16 cellular contexts compared by ENCODE assay signal in genomic region chr19:30001794-30002193, GRCh38. TPM values are rescaled to one million over a fixed set of nuclear protein-coding genes. Genes with fewer than 3 reads are reported as not detected.
DNase-seq lines count a peak whose midpoint lies in the region; ATAC-seq, FAIRE-seq and TF ChIP-seq lines count a peak whose summit lies in the region.
"Had no signal": no experiment of that assay in that cellular context is flagged by ENCODE, and none has a peak within 500 bp of the region (broad histone marks: within the 10 kb centered on the region; RNA-seq: fewer than 3 reads in every experiment).

No MANE protein-coding gene starts in this region.

- no peak overlapping the region for H2BK20ac ChIP-seq in H9 (ENCODE audit: low read depth, low read length, poor library complexity, severe bottlenecking)

- peaks cover 2% of the 10 kb centered on the region for H3K4me1 ChIP-seq in foreskin keratinocyte
- no peaks in the 10 kb centered on the region for H3K4me1 ChIP-seq in H9 (ENCODE audit: insufficient read depth, low read length)

- no peak overlapping the region for H4K5ac ChIP-seq in H9 (ENCODE audit: insufficient read length, low read depth, low read length)

- H3K9ac ChIP-seq in H9 (ENCODE audit: extremely low read depth, insufficient read length, low read length) = no peak overlapping the region

- H3K27ac Mint-ChIP-seq in H9 = no peak overlapping the region; a peak in 1 of 7 replicates
- H3K27ac Mint-ChIP-seq: activated naive CD4-positive, alpha-beta T cell treated with anti-CD3 and anti-CD28 coated beads for 36 hours; immature natural killer cell had no signal

- POLR2A ChIA-PET in AG04450 (lab: Yijun Ruan, JAX) = no interaction called here

- no peak overlapping the region for H4K8ac ChIP-seq in H9 (replicated peaks; ENCODE audit: insufficient read length, low read depth, low read length)

- H3K4me1 Mint-ChIP-seq in H9 = peaks cover 5 to 11% of the 10 kb centered on the region in 2 experiments; a peak in 1 of 4 replicates

- peaks cover 3% of the 10 kb centered on the region for H3K79me1 ChIP-seq in H9 (ENCODE audit: insufficient read depth, low read depth, low read length, poor library complexity, severe bottlenecking)

- H3K4me2 ChIP-seq in H9 (ENCODE audit: insufficient read depth, insufficient read length, low read length) = no peak overlapping the region
- H3K4me2 ChIP-seq: GM23338 had no signal

- H2BK15ac ChIP-seq in H9 (ENCODE audit: low read depth, low read length) = no peak overlapping the region

- H2BK5ac ChIP-seq in H9 (ENCODE audit: insufficient read length, low read length) = no peak overlapping the region

- H3K4me3 Mint-ChIP-seq in H9 = no peak overlapping the region
- H3K4me3 Mint-ChIP-seq: activated naive CD4-positive, alpha-beta T cell treated with anti-CD3 and anti-CD28 coated beads for 36 hours; GM23338; immature natural killer cell had no signal

- H3K79me2 ChIP-seq in H9 (ENCODE audit: insufficient read depth, low read length) = no peaks in the 10 kb centered on the region; the same call in 1 of the 2 replicates

- no peak overlapping the region for H2BK12ac ChIP-seq in H9 (ENCODE audit: insufficient read length, low read depth, low read length)

- H3K23ac ChIP-seq in H9 (ENCODE audit: insufficient read length, low read depth, low read length) = no peak overlapping the region

- H3K27me3 ChIP-seq in AG04450 (ENCODE audit: control insufficient read depth, insufficient read depth, low read length) (no peaks in the 10 kb centered on the region), foreskin keratinocyte (no peaks in the 10 kb centered on the region), H9 (ENCODE audit: insufficient read depth, low read length) (no peaks in the 10 kb centered on the region)

- no peak overlapping the region for H3K56ac ChIP-seq in H9 (ENCODE audit: insufficient read length, low read depth, low read length)

- H3K23me2 ChIP-seq in H9 (ENCODE audit: insufficient read length, low read depth, low read length, poor library complexity, severe bottlenecking) = no peaks in the 10 kb centered on the region

- TF ChIP-seq CTCF in AG04450 (IDR thresholded peaks at IDR 0.05; ENCODE audit: low read depth, low read length) = peak; percentile 34
- peak; percentile 14 for TF ChIP-seq CTCF in foreskin keratinocyte (conservative IDR thresholded peaks at IDR 0.05)
- no peak; the same call in 2 of the 3 replicates for TF ChIP-seq CTCF in H9 (conservative IDR thresholded peaks at IDR 0.05)

- H3K9me3 ChIP-seq in AG04450 (ENCODE audit: control insufficient read depth, insufficient read depth, low read length) (no peaks in the 10 kb centered on the region), H9 (ENCODE audit: control insufficient read depth, low read depth, low read length) (no peaks in the 10 kb centered on the region)

- H3K4ac ChIP-seq in H9 (ENCODE audit: low read depth, low read length) = no peak overlapping the region

- no peaks in the 10 kb centered on the region for H3K27me3 Mint-ChIP-seq in H9 (ENCODE audit: low read depth)

- no peak overlapping the region for H3K18ac ChIP-seq in H9 (ENCODE audit: insufficient read length, low read depth, low read length)

- no peak overlapping the region for H3K4me3 ChIP-seq in AG04450 (ENCODE audit: low read depth, low read length)
- H3K4me3 ChIP-seq: GM23338 had no signal

- no peak overlapping the region for H4K91ac ChIP-seq in H9 (ENCODE audit: insufficient read length, low read depth, low read length)

- DNase-seq in AG04450 (ENCODE audit: low read depth, low spot score) (no peak), HT-29 (ENCODE audit: low spot score) (peak; percentile 17), foreskin keratinocyte (no peak), iPS-NIHi7 (ENCODE audit: extremely low spot score) (no peak), HuH-7 (ENCODE audit: low spot score) (no peak), H9 (no peak)
- DNase-seq: activated naive CD4-positive, alpha-beta T cell treated with anti-CD3 and anti-CD28 coated beads for 36 hours; immature natural killer cell; midbrain; NCI-H1436 treated with DMSO at 0.1 percent for 48 hours; NCI-H524; SHP77; stimulated activated CD4-positive, alpha-beta T cell treated with anti-CD3 and anti-CD28 coated beads, Interleukin-2, amount 100 ng/mL, for 24 hours had no signal

- ATAC-seq in foreskin keratinocyte = no peak
- no peak for ATAC-seq in GM19035 (IDR thresholded peaks at IDR 0.05; ENCODE audit: unreplicated experiment)
- ATAC-seq: GM23338 had no signal

- no peak overlapping the region for H3K14ac ChIP-seq in H9 (ENCODE audit: insufficient read depth, low read length)

- H3T11ph ChIP-seq in H9 (ENCODE audit: low read length) = no peak overlapping the region

- CTCF ChIA-PET in AG04450 (lab: Charles Lee) = interaction anchor here (0.7 to 1.8 kb wide), 3 partner anchors 9 to 35 kb away, joined by 3 to 5 read pairs (median 4); no protein-coding TSS in a partner anchor

- H2AFZ ChIP-seq in H9 (ENCODE audit: low read length) = no peak overlapping the region
- H2AFZ ChIP-seq: GM23338 had no signal

- peak; percentile 40 for FAIRE-seq in TTC549 (lab: Jason Lieb, UNC)

- H3K27ac ChIP-seq in AG04450 (ENCODE audit: low read depth, low read length) = no peak overlapping the region
- H3K27ac ChIP-seq in foreskin keratinocyte = no peak overlapping the region
- no peak overlapping the region for H3K27ac ChIP-seq in H9 (ENCODE audit: insufficient read length, low read depth, low read length)

- no peak overlapping the region for H2BK120ac ChIP-seq in H9 (ENCODE audit: low read depth, low read length, poor library complexity, severe bottlenecking)

- H2AK5ac ChIP-seq in H9 (ENCODE audit: insufficient read length, low read length) = no peak overlapping the region

- no peaks in the 10 kb centered on the region for H4K20me1 ChIP-seq in H9 (ENCODE audit: control insufficient read depth, insufficient read depth, insufficient read length)

- H3K36me3 Mint-ChIP-seq in H9 (ENCODE audit: insufficient read depth in 1 of 3, low read depth in 3 of 3) = peaks cover 14 to 52% (median 21%) of the 10 kb centered on the region in 3 experiments; a peak in 6 of 7 replicates

- WGBS in H9 (ENCODE audit: extremely low coverage, insufficient read length, low lambda C conversion rate) = no CpG with 5 or more reads among the region's 4 CpGs

- peaks cover 5 to 8% of the 10 kb centered on the region in 2 experiments; a peak in 4 of 5 replicates for H3K9me3 Mint-ChIP-seq in H9

RNA-seq across cellular contexts. Expression of gene URI1, which starts 59.8 kb away (rescaled TPM):
- polyA plus RNA-seq in AG04450 (2011; rRNA removed) (55.2 and 79.0 TPM in 2 replicates), foreskin keratinocyte (34.8 and 39.2 TPM in 2 replicates)
- polyA minus RNA-seq in AG04450 (2011; rRNA and poly(A)+ RNA removed) = 54.9 and 84.6 TPM in 2 replicates
- 45.2 and 46.4 TPM in 2 replicates for total RNA-seq in HT-29 (2014; rRNA removed; shearing (Covaris generic))
- total RNA-seq in foreskin keratinocyte (68.2 and 72.4 TPM in 2 replicates), H9 (2021) (51.1 and 54.3 TPM in 2 replicates)
